2 cellular contexts compared by ENCODE assay signal in genomic region chr2:27249077-27249890, GRCh38.
TF ChIP-seq lines count a peak whose summit lies in the region.

No MANE protein-coding gene starts in this region.

TF ChIP-seq in A549, 52 proteins besides CTCF, POLR2A, EP300 and RAD21:
- TF ChIP-seq PHF8 (IDR thresholded peaks at IDR 0.05; ENCODE audit: borderline replicate concordance, low read depth): no peak
TF ChIP-seq in A549: peak in this region for 0.

TF ChIP-seq in H1, 55 proteins besides CTCF, POLR2A, EP300 and RAD21:
- no peak for TF ChIP-seq FOSL1 (IDR thresholded peaks at IDR 0.05; ENCODE audit: insufficient read depth, low read depth, low read length)
- TF ChIP-seq POLR2AphosphoS5 (IDR thresholded peaks at IDR 0.05; ENCODE audit: low read depth, low read length): peak; percentile 60; the same call in 1 of the 2 replicates
